10 cellular contexts compared by ENCODE assay signal in the genomic region with DNA sequence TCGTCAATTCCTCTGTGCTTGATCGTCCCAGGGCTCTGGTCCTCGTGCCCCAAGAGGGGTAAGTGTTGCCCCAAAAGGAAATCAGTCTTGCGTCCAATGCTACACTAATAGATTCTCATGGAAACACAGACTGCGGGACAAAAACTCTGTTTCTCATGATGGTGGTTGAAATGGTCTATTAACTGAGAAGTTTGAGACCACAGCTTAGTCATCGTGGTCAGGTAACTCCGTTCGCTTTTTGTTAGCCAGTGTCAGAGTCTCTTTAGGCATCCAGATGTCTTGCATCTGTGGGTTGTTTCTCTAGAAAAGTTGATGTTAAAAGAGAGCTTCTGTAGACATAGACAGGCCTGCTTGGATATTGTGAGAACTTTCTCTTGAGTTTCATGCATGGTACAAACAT.
DNase-seq lines count a peak whose midpoint lies in the region; ATAC-seq and TF ChIP-seq lines count a peak whose summit lies in the region.
"Had no signal": no experiment of that assay in that cellular context is flagged by ENCODE, and none has a peak within 500 bp of the region (broad histone marks: within the 10 kb centered on the region; RNA-seq: fewer than 3 reads in every experiment).

No MANE protein-coding gene starts in this region.

- peaks cover 23% of the 10 kb centered on the region for H3K36me3 Mint-ChIP-seq in activated naive CD8-positive, alpha-beta T cell

- H3K9me3 Mint-ChIP-seq in activated naive CD8-positive, alpha-beta T cell (ENCODE audit: low read depth): no peaks in the 10 kb centered on the region

- peak; percentile 48 for DNase-seq in GM10266 (ENCODE audit: extremely low spot score)
- DNase-seq in left colon: no peak
- DNase-seq in coronary artery (ENCODE audit: low spot score): no peak
- no peak for DNase-seq in T-helper 1 cell
- no peak for DNase-seq in NCI-H2171 treated with DMSO at 0.1 percent for 48 hours (lab: John Stamatoyannopoulos, UW)
- DNase-seq: NCI-H1436 had no signal

- ATAC-seq in GM19455 (IDR thresholded peaks at IDR 0.05; ENCODE audit: unreplicated experiment) (peak; percentile 91), HG03139 (IDR thresholded peaks at IDR 0.05; ENCODE audit: unreplicated experiment) (peak; percentile 76), left colon (no peak)
- ATAC-seq: left lobe of liver had no signal

- no peak overlapping the region for H3K4me3 Mint-ChIP-seq in activated naive CD8-positive, alpha-beta T cell

- intact Hi-C loops in left colon (cut with DNase I, micrococcal nuclease): no loop called here

- H3K27ac ChIP-seq in coronary artery: no peak overlapping the region

- peak overlapping the region; percentile 83 for H3K27ac Mint-ChIP-seq in activated naive CD8-positive, alpha-beta T cell

- no peaks in the 10 kb centered on the region for H3K27me3 Mint-ChIP-seq in activated naive CD8-positive, alpha-beta T cell

- TF ChIP-seq CTCF in GM10266 (IDR thresholded peaks at IDR 0.05; ENCODE audit: control insufficient read depth, insufficient read depth, low read depth, missing control alignments) (no peak), coronary artery (IDR thresholded peaks at IDR 0.05) (no peak)

- peaks cover 44% of the 10 kb centered on the region for H3K4me1 Mint-ChIP-seq in activated naive CD8-positive, alpha-beta T cell (ENCODE audit: low read depth)

- no peak overlapping the region for H3K4me3 ChIP-seq in coronary artery
